In the genomic region with DNA sequence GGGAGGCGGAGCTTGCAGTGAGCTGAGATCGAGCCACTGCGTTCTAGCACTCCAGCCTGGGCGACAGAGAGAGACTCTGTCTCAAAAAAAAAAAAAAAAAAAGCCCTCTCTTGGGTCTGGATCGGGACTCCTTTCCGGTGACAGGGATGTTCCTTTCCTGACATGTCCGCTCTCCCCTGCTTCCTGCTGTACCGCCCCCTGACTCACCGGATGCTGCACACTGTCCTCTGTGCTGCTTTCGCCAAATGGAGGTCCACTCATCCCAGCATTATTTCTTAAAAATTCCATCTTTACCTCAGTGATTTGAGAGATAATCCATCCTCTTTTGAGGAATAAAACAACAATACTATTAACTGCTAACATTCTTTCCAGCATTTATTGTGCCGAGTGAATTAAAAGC, we compare ENCODE assay signal across 18 cellular contexts.
DNase-seq lines count a peak whose midpoint lies in the region; ATAC-seq and TF ChIP-seq lines count a peak whose summit lies in the region.
"Had no signal": no experiment of that assay in that cellular context is flagged by ENCODE, and none has a peak within 500 bp of the region (broad histone marks: within the 10 kb centered on the region; RNA-seq: fewer than 3 reads in every experiment).

No MANE protein-coding gene starts in this region.

- no peak for TF ChIP-seq POLR2A in heart left ventricle (IDR thresholded peaks at IDR 0.05)

- peaks cover 0 to 59% (median 35%) of the 10 kb centered on the region in 12 donors for H3K4me1 ChIP-seq in heart left ventricle
- peaks cover 0 to 50% of the 10 kb centered on the region in 2 donors for H3K4me1 ChIP-seq in right atrium auricular region
- H3K4me1 ChIP-seq in lower lobe of right lung: peaks cover 55% of the 10 kb centered on the region
- H3K4me1 ChIP-seq in upper lobe of right lung: peaks cover 37% of the 10 kb centered on the region
- H3K4me1 ChIP-seq: BLaER1 had no signal

- H3K27ac Mint-ChIP-seq in brain (peak overlapping the region in 4 of 5 experiments; percentile 23 to 71 (median 34)), T-helper 17 cell (no peak overlapping the region)

- DNase-seq in heart left ventricle (peak in 1 of 5 donors; percentile 31), right atrium auricular region (ENCODE audit: low spot score) (no peak), lower lobe of right lung (no peak), upper lobe of right lung (no peak), T-helper 17 cell (no peak)
- no peak for DNase-seq in activated CD4-positive, alpha-beta T cell treated with anti-CD3 and anti-CD28 coated beads, Interleukin-2, amount 50 U/mL, for 48 hours
- DNase-seq: CD4-positive, alpha-beta memory T cell; DMS153; H9; NCI-H1694 treated with DMSO at 0.1 percent for 48 hours; NCI-H2107; NCI-H510A; NCI-H774 had no signal

- no peaks in the 10 kb centered on the region for H3K27me3 ChIP-seq in heart left ventricle
- H3K27me3 ChIP-seq in right atrium auricular region: no peaks in the 10 kb centered on the region
- H3K27me3 ChIP-seq in lower lobe of right lung (ENCODE audit: low read depth): no peaks in the 10 kb centered on the region
- no peaks in the 10 kb centered on the region for H3K27me3 ChIP-seq in upper lobe of right lung
- H3K27me3 ChIP-seq: BLaER1 had no signal

- H3K36me3 Mint-ChIP-seq in brain: no peaks in the 10 kb centered on the region
- no peaks in the 10 kb centered on the region for H3K36me3 Mint-ChIP-seq in T-helper 17 cell (ENCODE audit: low read depth)
- H3K36me3 Mint-ChIP-seq: CD4-positive, alpha-beta memory T cell had no signal

- peaks cover 40% of the 10 kb centered on the region for H3K4me1 Mint-ChIP-seq in brain
- peaks cover 13% of the 10 kb centered on the region for H3K4me1 Mint-ChIP-seq in T-helper 17 cell

- H3K27me3 Mint-ChIP-seq in brain: peaks cover 9% of the 10 kb centered on the region
- H3K27me3 Mint-ChIP-seq in T-helper 17 cell: peaks cover 9% of the 10 kb centered on the region

- H3K4me3 ChIP-seq in heart left ventricle: no peak overlapping the region
- H3K4me3 ChIP-seq in right atrium auricular region: no peak overlapping the region
- H3K4me3 ChIP-seq in lower lobe of right lung: no peak overlapping the region
- no peak overlapping the region for H3K4me3 ChIP-seq in upper lobe of right lung
- H3K4me3 ChIP-seq: A549, BLaER1, GM12878 had no signal

- H3K9me3 ChIP-seq in heart left ventricle (no peaks in the 10 kb centered on the region), right atrium auricular region (no peaks in the 10 kb centered on the region), lower lobe of right lung (no peaks in the 10 kb centered on the region), upper lobe of right lung (no peaks in the 10 kb centered on the region), T-helper 17 cell (ENCODE audit: control insufficient read depth, low read length, poor library complexity, severe bottlenecking) (no peaks in the 10 kb centered on the region)
- H3K9me3 ChIP-seq: A549, BLaER1 had no signal

- intact Hi-C loops in heart left ventricle (cut with DNase I) (loop anchor here in 4 of 10 donors (5.0 to 10.0 kb wide), 7 partner anchors 38 to 253 kb away; a partner anchor contains a TSS), lower lobe of right lung (cut with DNase I) (no loop called here), upper lobe of right lung (cut with DNase I) (no loop called here)

- no peaks in the 10 kb centered on the region for H3K36me3 ChIP-seq in heart left ventricle
- no peaks in the 10 kb centered on the region for H3K36me3 ChIP-seq in right atrium auricular region
- H3K36me3 ChIP-seq in lower lobe of right lung: no peaks in the 10 kb centered on the region
- H3K36me3 ChIP-seq in upper lobe of right lung: no peaks in the 10 kb centered on the region
- H3K36me3 ChIP-seq: BLaER1 had no signal

- peaks cover 0 to 3% (median 0%) of the 10 kb centered on the region in 5 experiments for H3K9me3 Mint-ChIP-seq in brain
- H3K9me3 Mint-ChIP-seq: CD4-positive, alpha-beta memory T cell; H9 had no signal

- H3K4me3 Mint-ChIP-seq in brain (peak overlapping the region in 1 of 5 experiments; percentile 25), T-helper 17 cell (no peak overlapping the region)
- H3K4me3 Mint-ChIP-seq: H9 had no signal

- TF ChIP-seq CTCF in heart left ventricle (IDR thresholded peaks at IDR 0.05) (no peak), right atrium auricular region (IDR thresholded peaks at IDR 0.05) (no peak), brain (conservative IDR thresholded peaks at IDR 0.05) (no peak), lower lobe of right lung (IDR thresholded peaks at IDR 0.05) (no peak), upper lobe of right lung (IDR thresholded peaks at IDR 0.05) (no peak)

- peak overlapping the region in 6 of 12 donors; percentile 17 to 87 (median 72) for H3K27ac ChIP-seq in heart left ventricle
- no peak overlapping the region for H3K27ac ChIP-seq in right atrium auricular region
- H3K27ac ChIP-seq in lower lobe of right lung: peak overlapping the region; percentile 87
- H3K27ac ChIP-seq in upper lobe of right lung: peak overlapping the region; percentile 59
- H3K27ac ChIP-seq: BLaER1 had no signal

- ATAC-seq in heart left ventricle (peak in 3 of 4 donors; percentile 34 to 67 (median 35)), lower lobe of right lung (no peak), upper lobe of right lung (peak; percentile 40), T-helper 17 cell (no peak), HG03095 (IDR thresholded peaks at IDR 0.05; ENCODE audit: unreplicated experiment) (no peak)
- ATAC-seq: A549, GM12878 had no signal

- 54 to 78% (median 62%) methylated on average over 11 of the region's 11 CpGs for WGBS in heart left ventricle, 4 donors

Comparison
In these comparisons a context has a peak if more than half of its experiments do, and no peak if none do; other contexts are left out.
1. ATAC-seq: peak in heart left ventricle (3 of 4) and upper lobe of right lung (single experiment); none in lower lobe of right lung (0 of 2), T-helper 17 cell (single experiment) and HG03095 (single experiment).
2. H3K27ac ChIP-seq: peak in lower lobe of right lung (single experiment) and upper lobe of right lung (single experiment); none in right atrium auricular region (0 of 2).